ENCODE assay signal across 8 cellular contexts in genomic region chr5:32504923-32505596, GRCh38.
DNase-seq lines count a peak whose midpoint lies in the region; ATAC-seq and TF ChIP-seq lines count a peak whose summit lies in the region.

No MANE protein-coding gene starts in this region.

- dilution Hi-C loops in IMR-90 (cut with HindIII; ENCODE audit: low sequenced_read_pairs, unreplicated experiment) = no loop called here

- H3K4me1 ChIP-seq in IMR-90 (ENCODE audit: control insufficient read depth, insufficient read depth, low read length) = peaks cover 30% of the 10 kb centered on the region
- H3K4me1 ChIP-seq in esophagus (ENCODE audit: control insufficient read depth in 2 of 2, insufficient read depth in 2 of 2, low read length in 1 of 2) = peaks cover 0 to 7% of the 10 kb centered on the region in 2 donors
- peaks cover 28% of the 10 kb centered on the region for H3K4me1 ChIP-seq in neuron (ENCODE audit: insufficient read depth, low read length)

- peak overlapping the region; percentile 34 for H3K9ac ChIP-seq in IMR-90 (ENCODE audit: low read depth, low read length)

- H3K23ac ChIP-seq in IMR-90 (ENCODE audit: low read depth, low read length) = 0 out of 2 replicates have a peak overlapping the region, but pooled peaks have one; percentile 4

- H2AK9ac ChIP-seq in IMR-90 (replicated peaks; ENCODE audit: low read depth, low read length, poor library complexity) = no peak overlapping the region

- ATAC-seq in IMR-90 (ENCODE audit: low read depth) = peak; percentile 87
- no peak for ATAC-seq in stimulated activated naive CD8-positive, alpha-beta T cell treated with anti-CD3 and anti-CD28 coated beads, Interleukin-15, Interleukin-2, amounts not matched to agents 100 U/mL and 50 U/mL, for 24 hours
- ATAC-seq in HG03280 (IDR thresholded peaks at IDR 0.05; ENCODE audit: unreplicated experiment) = no peak
- ATAC-seq in HG03432 (IDR thresholded peaks at IDR 0.05; ENCODE audit: unreplicated experiment) = no peak

- peak overlapping the region; percentile 80; the same call in 1 of the 2 replicates for H3K27ac ChIP-seq in IMR-90 (ENCODE audit: insufficient read depth, low read length)
- H3K27ac ChIP-seq in esophagus (ENCODE audit: low read depth in 2 of 2, low read length in 1 of 2) = peak overlapping the region; percentile 28 to 52

- CTCF ChIA-PET in IMR-90 (lab: Yijun Ruan, JAX) = interaction anchor here (0.7 to 2.1 kb wide), 5 partner anchors 78 to 193 kb away, joined by 3 to 11 read pairs (median 3); no protein-coding TSS in a partner anchor

- H2AFZ ChIP-seq in IMR-90 (replicated peaks; ENCODE audit: low read length, poor library complexity) (peak overlapping the region; percentile 9), neuron (ENCODE audit: low read depth, low read length) (peak overlapping the region; percentile 22)

- H4K91ac ChIP-seq in IMR-90 (ENCODE audit: insufficient read depth, low read depth, low read length) = no peak overlapping the region

- in situ Hi-C loops in IMR-90 (cut with MboI; ENCODE audit: low sequenced_read_pairs) = loop anchor here (5.0 kb wide), 1 partner anchor 77 kb away; no protein-coding TSS in a partner anchor

- no peak for TF ChIP-seq RAD21 in IMR-90 (IDR thresholded peaks at IDR 0.05; ENCODE audit: low read length)

- H2BK15ac ChIP-seq in IMR-90 (ENCODE audit: low read depth, low read length) = peak overlapping the region; percentile 29; the same call in 1 of the 3 replicates

- H2AK5ac ChIP-seq in IMR-90 (ENCODE audit: low read depth, low read length) = peak overlapping the region; percentile 16; the same call in 1 of the 2 replicates

- H3K79me1 ChIP-seq in IMR-90 (ENCODE audit: low read depth in 1 of 2, low read length in 2 of 2) = no peaks in the 10 kb centered on the region

- no peak for TF ChIP-seq POLR2A in IMR-90 (IDR thresholded peaks at IDR 0.05; ENCODE audit: low read depth, low read length)

- H3K4me3 ChIP-seq in IMR-90 (ENCODE audit: insufficient read depth, low read depth, low read length) = no peak overlapping the region
- no peak overlapping the region for H3K4me3 ChIP-seq in esophagus (ENCODE audit: low read depth in 1 of 2, low read length in 2 of 2)
- peak overlapping the region; percentile 18 for H3K4me3 ChIP-seq in neuron (ENCODE audit: low read length)

- peaks cover 10% of the 10 kb centered on the region; the same call in 1 of the 2 replicates for H3K9me1 ChIP-seq in IMR-90 (ENCODE audit: insufficient read depth, low read length)

- H3K9me3 ChIP-seq in IMR-90 (ENCODE audit: control insufficient read depth, insufficient read depth, low read length) = no peaks in the 10 kb centered on the region
- H3K9me3 ChIP-seq in esophagus (ENCODE audit: control insufficient read depth in 2 of 2, insufficient read depth in 1 of 2, low read depth in 1 of 2, low read length in 1 of 2) = no peaks in the 10 kb centered on the region
- peaks cover 6% of the 10 kb centered on the region for H3K9me3 ChIP-seq in neuron (ENCODE audit: low read length)

- WGBS in IMR-90 (ENCODE audit: extremely low coverage in 2 of 2, insufficient read length in 1 of 2), 2 experiments = 0% methylated on average over 2 of the region's 10 CpGs; no CpG with 5 or more reads in 1 of the 2 experiments
- 14 to 24% methylated on average over 10 of the region's 10 CpGs for WGBS in esophagus, 2 donors

- H3K18ac ChIP-seq in IMR-90 (ENCODE audit: low read depth, low read length) = peak overlapping the region; percentile 76

- POLR2A ChIA-PET in IMR-90 (lab: Charles Lee; ENCODE audit: unreplicated experiment) = interaction anchor here (0.7 kb wide), 1 partner anchor 95 kb away, joined by 3 read pairs; no protein-coding TSS in a partner anchor

- TF ChIP-seq CTCF in AG09319 (IDR thresholded peaks at IDR 0.05; ENCODE audit: low read depth, low read length) (no peak), IMR-90 (conservative IDR thresholded peaks at IDR 0.05; ENCODE audit: low read depth, low read length) (no peak)

- H3K27me3 ChIP-seq in IMR-90 (ENCODE audit: control insufficient read depth, insufficient read depth, low read length) = 0 out of 2 replicates have a peak, but pooled peaks cover 4% of the 10 kb centered on the region
- no peaks in the 10 kb centered on the region for H3K27me3 ChIP-seq in esophagus (ENCODE audit: control insufficient read depth in 1 of 2, insufficient read depth in 2 of 2, low read length in 2 of 2)
- peaks cover 10% of the 10 kb centered on the region for H3K27me3 ChIP-seq in neuron (ENCODE audit: insufficient read depth, low read length)

- H3K4ac ChIP-seq in IMR-90 (ENCODE audit: low read depth, low read length) = peak overlapping the region; percentile 42; the same call in 1 of the 2 replicates

- H3K4me2 ChIP-seq in IMR-90 (ENCODE audit: low read depth, low read length) = peak overlapping the region; percentile 67

- 0 out of 2 replicates have a peak overlapping the region, but pooled peaks have one; percentile 12 for H3K14ac ChIP-seq in IMR-90 (replicated peaks; ENCODE audit: low read depth, low read length)

- peak overlapping the region; percentile 45; the same call in 1 of the 2 replicates for H2BK20ac ChIP-seq in IMR-90 (ENCODE audit: low read depth, low read length)

- peak overlapping the region; percentile 38 for H4K5ac ChIP-seq in IMR-90 (ENCODE audit: low read depth, low read length)

- DNase-seq in AG09319 (ENCODE audit: extremely low read depth, low read depth) (peak; percentile 97), IMR-90 (peak; percentile 94), SHP77 (lab: John Stamatoyannopoulos, UW) (peak; percentile 52 to 84)
- no peak for DNase-seq in stimulated activated naive CD8-positive, alpha-beta T cell treated with anti-CD3 and anti-CD28 coated beads, Interleukin-15, Interleukin-2, amounts not matched to agents 100 U/mL and 50 U/mL, for 24 hours

- H4K20me1 ChIP-seq in IMR-90 (ENCODE audit: insufficient read depth, low read length) = peaks cover 3% of the 10 kb centered on the region; the same call in 1 of the 2 replicates

- H2BK5ac ChIP-seq in IMR-90 (ENCODE audit: low read depth, low read length, poor library complexity, severe bottlenecking) = peak overlapping the region; percentile 31

- no peak overlapping the region; the same call in 1 of the 2 replicates for H3K56ac ChIP-seq in IMR-90 (ENCODE audit: extremely low read depth, insufficient read depth, low read length)

- H4K8ac ChIP-seq in IMR-90 (ENCODE audit: low read depth in 2 of 2, low read length in 2 of 2) = peak overlapping the region in 1 of 2 experiments; percentile 40; a peak in 1 of 4 replicates

- intact Hi-C loops in IMR-90 (cut with micrococcal nuclease) = loop anchor here (5.0 to 10.0 kb wide), 2 partner anchors 82 to 920 kb away; partner anchors contain the start of gene SUB1

- H3K36me3 ChIP-seq in IMR-90 (ENCODE audit: control insufficient read depth, insufficient read depth, low read length) (no peaks in the 10 kb centered on the region), esophagus (ENCODE audit: control insufficient read depth in 2 of 2, insufficient read depth in 2 of 2, low read length in 1 of 2) (no peaks in the 10 kb centered on the region), neuron (ENCODE audit: insufficient read depth, low read length) (no peaks in the 10 kb centered on the region)

- peak overlapping the region; percentile 37; the same call in 1 of the 2 replicates for H2BK120ac ChIP-seq in IMR-90 (ENCODE audit: low read depth, low read length)

- no TSS peak for BruUV-seq in IMR-90 (replicated peaks; lab: Mats Ljungman, UMichigan)

TF ChIP-seq in IMR-90, 13 proteins besides CTCF, POLR2A, EP300 and RAD21:
- TF ChIP-seq MAZ (IDR thresholded peaks at IDR 0.05; ENCODE audit: borderline replicate concordance, low read depth, low read length) (peak; percentile 66; the same call in 1 of the 2 replicates), MAFK (IDR thresholded peaks at IDR 0.05; ENCODE audit: low read depth, low read length) (no peak), FOS (IDR thresholded peaks at IDR 0.05; ENCODE audit: low read depth, low read length) (no peak), RCOR1 (IDR thresholded peaks at IDR 0.05; ENCODE audit: insufficient replicate concordance, low read length) (no peak), NFE2L2 (IDR thresholded peaks at IDR 0.05; ENCODE audit: low read depth, low read length) (no peak), CEBPB (IDR thresholded peaks at IDR 0.05; ENCODE audit: low read depth, low read length) (no peak)
